In genomic region chr19:5903502-5904301, GRCh38 we compare ENCODE assay signal across 8 cellular contexts. TPM values are rescaled to one million over a fixed set of nuclear protein-coding genes. Genes with fewer than 3 reads are reported as not detected.
DNase-seq lines count a peak whose midpoint lies in the region; ATAC-seq and TF ChIP-seq lines count a peak whose summit lies in the region.

NDUFA11 (minus strand) TSS chr19:5903790; CDS start chr19:5903708, 82 bp downstream.

- H3K4me1 Mint-ChIP-seq in activated CD8-positive, alpha-beta memory T cell treated with anti-CD3 and anti-CD28 coated beads, Interleukin-2, amount 10 ng/mL, durations not matched to agents 7 days and 5 days = peaks cover 33% of the 10 kb centered on the region
- peaks cover 3% of the 10 kb centered on the region for H3K4me1 Mint-ChIP-seq in endodermal cell
- H3K4me1 Mint-ChIP-seq in mesothelial cell of epicardium = peaks cover 10% of the 10 kb centered on the region

- peak; percentile 93 for DNase-seq in COLO829 (ENCODE audit: low spot score)
- DNase-seq in NT2/D1 (ENCODE audit: low read depth, low spot score) = peak; percentile 92
- peak; percentile 98 for DNase-seq in activated CD8-positive, alpha-beta memory T cell treated with anti-CD3 and anti-CD28 coated beads, Interleukin-2, amount 10 ng/mL, durations not matched to agents 7 days and 5 days
- DNase-seq in endodermal cell = peak; percentile 99
- peak; percentile 99 for DNase-seq in mesothelial cell of epicardium (ENCODE audit: low spot score in 2 of 2, unreplicated experiment in 2 of 2)
- peak; percentile 96 for DNase-seq in stimulated activated CD8-positive, alpha-beta memory T cell treated with anti-CD3 and anti-CD28 coated beads, Interleukin-2, amount 100 ng/mL, for 48 hours (ENCODE audit: low read depth in 2 of 2)

- peak; percentile 31 for ATAC-seq in GM21423 (IDR thresholded peaks at IDR 0.05; ENCODE audit: unreplicated experiment)
- ATAC-seq in activated CD8-positive, alpha-beta memory T cell treated with anti-CD3 and anti-CD28 coated beads, Interleukin-2, amount 10 ng/mL, durations not matched to agents 7 days and 5 days = peak; percentile 60

- peak within 1 kb of the TSS; percentile 99 for H3K27ac Mint-ChIP-seq in activated CD8-positive, alpha-beta memory T cell treated with anti-CD3 and anti-CD28 coated beads, Interleukin-2, amount 10 ng/mL, durations not matched to agents 7 days and 5 days
- H3K27ac Mint-ChIP-seq in endodermal cell (peak within 1 kb of the TSS; percentile 99), mesothelial cell of epicardium (peak within 1 kb of the TSS; percentile 99)

- peaks cover 6% of the 10 kb centered on the region; the same call in 1 of the 2 replicates for H3K36me3 ChIP-seq in HUES48 (ENCODE audit: control insufficient read depth, insufficient read depth, low read length)
- peaks cover 33% of the 10 kb centered on the region for H3K36me3 ChIP-seq in NT2/D1 (ENCODE audit: insufficient read depth, insufficient read length, low read length)
- H3K36me3 ChIP-seq in endodermal cell (ENCODE audit: control insufficient read depth, insufficient read depth, low read length) = peaks cover 6% of the 10 kb centered on the region

- peaks cover 11% of the 10 kb centered on the region for H3K36me3 Mint-ChIP-seq in activated CD8-positive, alpha-beta memory T cell treated with anti-CD3 and anti-CD28 coated beads, Interleukin-2, amount 10 ng/mL, durations not matched to agents 7 days and 5 days
- peaks cover 15% of the 10 kb centered on the region for H3K36me3 Mint-ChIP-seq in endodermal cell (ENCODE audit: low read depth)
- H3K36me3 Mint-ChIP-seq in mesothelial cell of epicardium = peaks cover 11% of the 10 kb centered on the region

- no peaks in the 10 kb centered on the region for H3K9me3 ChIP-seq in HUES48 (ENCODE audit: control insufficient read depth, insufficient read depth, low read length)
- no peaks in the 10 kb centered on the region for H3K9me3 ChIP-seq in NT2/D1 (ENCODE audit: insufficient read depth, low read length)
- no peaks in the 10 kb centered on the region for H3K9me3 ChIP-seq in endodermal cell (ENCODE audit: control insufficient read depth, low read length)

- H3K4me3 ChIP-seq in HUES48 (ENCODE audit: low read depth, low read length) = peak within 1 kb of the TSS; percentile 96
- peak within 1 kb of the TSS; percentile 95 for H3K4me3 ChIP-seq in NT2/D1 (ENCODE audit: insufficient read length, low read depth)
- peak within 1 kb of the TSS; percentile 95 for H3K4me3 ChIP-seq in endodermal cell (ENCODE audit: low read length)

- peak within 1 kb of the TSS; percentile 96 for H3K9ac ChIP-seq in HUES48 (ENCODE audit: low read depth, low read length)
- H3K9ac ChIP-seq in NT2/D1 (ENCODE audit: insufficient read length, low read depth) = peak within 1 kb of the TSS; percentile 99
- peak within 1 kb of the TSS; percentile 98 for H3K9ac ChIP-seq in endodermal cell (ENCODE audit: extremely low read depth, low read length, poor library complexity, severe bottlenecking)

- no peaks in the 10 kb centered on the region for H3K27me3 Mint-ChIP-seq in activated CD8-positive, alpha-beta memory T cell treated with anti-CD3 and anti-CD28 coated beads, Interleukin-2, amount 10 ng/mL, durations not matched to agents 7 days and 5 days
- H3K27me3 Mint-ChIP-seq in endodermal cell (ENCODE audit: insufficient read depth) = no peaks in the 10 kb centered on the region
- H3K27me3 Mint-ChIP-seq in mesothelial cell of epicardium (ENCODE audit: low read depth) = no peaks in the 10 kb centered on the region

- no peaks in the 10 kb centered on the region for H3K27me3 ChIP-seq in HUES48 (ENCODE audit: control insufficient read depth, insufficient read depth, low read length)
- H3K27me3 ChIP-seq in NT2/D1 (ENCODE audit: insufficient read depth, insufficient read length) = no peaks in the 10 kb centered on the region
- no peaks in the 10 kb centered on the region for H3K27me3 ChIP-seq in endodermal cell (ENCODE audit: control insufficient read depth, insufficient read depth, low read length, poor library complexity, severe bottlenecking)

- H3K4me1 ChIP-seq in HUES48 (ENCODE audit: control insufficient read depth, insufficient read depth, low read length) (no peaks in the 10 kb centered on the region), NT2/D1 (ENCODE audit: insufficient read depth, insufficient read length) (no peaks in the 10 kb centered on the region), endodermal cell (ENCODE audit: control insufficient read depth, insufficient read depth, low read length) (no peaks in the 10 kb centered on the region)

- peak within 1 kb of the TSS; percentile 99 for H3K4me3 Mint-ChIP-seq in activated CD8-positive, alpha-beta memory T cell treated with anti-CD3 and anti-CD28 coated beads, Interleukin-2, amount 10 ng/mL, durations not matched to agents 7 days and 5 days
- H3K4me3 Mint-ChIP-seq in endodermal cell = peak within 1 kb of the TSS; percentile 96
- H3K4me3 Mint-ChIP-seq in mesothelial cell of epicardium = peak within 1 kb of the TSS; percentile 98

- CTCF ChIA-PET in activated CD8-positive, alpha-beta memory T cell treated with anti-CD3 and anti-CD28 coated beads, Interleukin-2, amount 10 ng/mL, durations not matched to agents 7 days and 5 days (lab: Charles Lee) = interaction anchor here (0.7 to 4.2 kb wide), 12 partner anchors 10 to 222 kb away, joined by 3 to 50 read pairs (median 4); partner anchors contain the start of genes CATSPERD, DUS3L, NRTN and RPL36

- 0% methylated on average over 43 to 66 of the region's 66 CpGs for WGBS in endodermal cell (ENCODE audit: insufficient coverage in 1 of 2, insufficient read length in 1 of 2), 2 experiments

- peak within 1 kb of the TSS; percentile 97 for H3K27ac ChIP-seq in HUES48 (ENCODE audit: low read depth, low read length)
- peak within 1 kb of the TSS; percentile 93 for H3K27ac ChIP-seq in endodermal cell (ENCODE audit: low read depth, low read length)

- H3K9me3 Mint-ChIP-seq in activated CD8-positive, alpha-beta memory T cell treated with anti-CD3 and anti-CD28 coated beads, Interleukin-2, amount 10 ng/mL, durations not matched to agents 7 days and 5 days (ENCODE audit: low read depth) = no peaks in the 10 kb centered on the region
- H3K9me3 Mint-ChIP-seq in endodermal cell = no peaks in the 10 kb centered on the region
- H3K9me3 Mint-ChIP-seq in mesothelial cell of epicardium = no peaks in the 10 kb centered on the region

- TF ChIP-seq CTCF in endodermal cell (conservative IDR thresholded peaks at IDR 0.05) (no peak), mesothelial cell of epicardium (IDR thresholded peaks at IDR 0.05; ENCODE audit: unreplicated experiment) (no peak)

RNA-seq across cellular contexts. Expression of gene NDUFA11, which starts in this region (rescaled TPM):
- total RNA-seq in activated CD8-positive, alpha-beta memory T cell treated with anti-CD3 and anti-CD28 coated beads, Interleukin-2, amount 10 ng/mL, durations not matched to agents 7 days and 5 days = 100 to 1,000 TPM; 214 to 217 TPM
- total RNA-seq in endodermal cell (100 to 1,000 TPM; 242 to 269 TPM), mesothelial cell of epicardium (229 to 235 TPM (median 233 TPM) in 3 replicates)
- polyA plus RNA-seq in endodermal cell (2013, experiment 1 of 2) = 216 TPM
- 206 TPM for polyA plus RNA-seq in endodermal cell (2013, experiment 2 of 2)

Comparison
In these comparisons a context has a peak if more than half of its experiments do, and no peak if none do; other contexts are left out.
1. Peak in every context shown above with its lines: DNase-seq, ATAC-seq, H3K4me3 ChIP-seq and H3K27ac ChIP-seq.